Comparison of ENCODE assay signal across 18 cellular contexts in genomic region chr12:50788562-50788961, GRCh38. TPM values are rescaled to one million over a fixed set of nuclear protein-coding genes. Genes with fewer than 3 reads are reported as not detected.
DNase-seq lines count a peak whose midpoint lies in the region; ATAC-seq and TF ChIP-seq lines count a peak whose summit lies in the region.
"Had no signal": no experiment of that assay in that cellular context is flagged by ENCODE, and none has a peak within 500 bp of the region (broad histone marks: within the 10 kb centered on the region; RNA-seq: fewer than 3 reads in every experiment).

No MANE protein-coding gene starts in this region.

- no peak overlapping the region for H3K4me3 Mint-ChIP-seq in WTC11
- H3K4me3 Mint-ChIP-seq in activated naive CD4-positive, alpha-beta T cell treated with anti-CD3 and anti-CD28 coated beads, Interleukin-2, amount 10 ng/mL, durations not matched to agents 7 days and 5 days, result no peak overlapping the region
- H3K4me3 Mint-ChIP-seq: activated naive CD4-positive, alpha-beta T cell treated with anti-CD3 and anti-CD28 coated beads, Interleukin-2, amount 50 U/mL, for 24 hours; stimulated activated memory B cell treated with anti-CD40 and anti-IgM and Interleukin-4, amounts not matched to agents 10 μg/mL and 1 μg/mL and 100 μg/mL, for 72 hours had no signal

- no peak overlapping the region for H3K4me3 ChIP-seq in fibroblast of the aortic adventitia (ENCODE audit: low read depth, low read length)
- H3K4me3 ChIP-seq: upper lobe of left lung had no signal

- DNase-seq in A172 (ENCODE audit: low spot score) (peak; percentile 90), H4 (ENCODE audit: low spot score) (peak; percentile 93), WTC11 (ENCODE audit: low spot score) (no peak), fibroblast of the aortic adventitia (ENCODE audit: low read depth) (peak; percentile 66)
- DNase-seq in activated naive CD4-positive, alpha-beta T cell treated with anti-CD3 and anti-CD28 coated beads, Interleukin-2, amount 10 ng/mL, durations not matched to agents 7 days and 5 days, result no peak
- DNase-seq: activated CD8-positive, alpha-beta memory T cell treated with anti-CD3 and anti-CD28 coated beads, Interleukin-2, amount 50 U/mL, for 4 hours; NCI-H2029; NCI-H526 treated with DMSO at 0.1 percent for 48 hours; upper lobe of left lung had no signal

- TF ChIP-seq CTCF in WTC11 (IDR thresholded peaks at IDR 0.05) (no peak), fibroblast of the aortic adventitia (IDR thresholded peaks at IDR 0.05; ENCODE audit: insufficient read depth, low read length) (no peak)

- no peak for ATAC-seq in WTC11
- ATAC-seq in GM18505 (IDR thresholded peaks at IDR 0.05; ENCODE audit: unreplicated experiment), result no peak
- no peak for ATAC-seq in HG03521 (IDR thresholded peaks at IDR 0.05; ENCODE audit: unreplicated experiment)
- no peak for ATAC-seq in GM18519 (IDR thresholded peaks at IDR 0.05; ENCODE audit: low FRiP score, unreplicated experiment)
- ATAC-seq: stimulated activated memory B cell treated with anti-CD40 and anti-IgM and Interleukin-4, amounts not matched to agents 10 μg/mL and 1 μg/mL and 100 μg/mL, for 72 hours had no signal

- CTCF ChIA-PET in WTC11 (lab: Charles Lee), result interaction anchor here (1.0 kb wide), 1 partner anchor 23 kb away, joined by 4 read pairs; no protein-coding TSS in a partner anchor
- CTCF ChIA-PET in activated naive CD4-positive, alpha-beta T cell treated with anti-CD3 and anti-CD28 coated beads, Interleukin-2, amount 10 ng/mL, durations not matched to agents 7 days and 5 days (lab: Charles Lee), result no interaction called here

- 0 out of 2 replicates have a peak overlapping the region, but pooled peaks have one; percentile 47 for H3K27ac Mint-ChIP-seq in WTC11
- H3K27ac Mint-ChIP-seq in activated naive CD4-positive, alpha-beta T cell treated with anti-CD3 and anti-CD28 coated beads, Interleukin-2, amount 10 ng/mL, durations not matched to agents 7 days and 5 days, result no peak overlapping the region
- H3K27ac Mint-ChIP-seq: activated naive CD4-positive, alpha-beta T cell treated with anti-CD3 and anti-CD28 coated beads, Interleukin-2, amount 50 U/mL, for 24 hours; stimulated activated memory B cell treated with anti-CD40 and anti-IgM and Interleukin-4, amounts not matched to agents 10 μg/mL and 1 μg/mL and 100 μg/mL, for 72 hours had no signal

- TF ChIP-seq POLR2A in GM18505 (IDR thresholded peaks at IDR 0.05; ENCODE audit: borderline replicate concordance, extremely low read depth, insufficient read depth, insufficient read length), result no peak

- POLR2A ChIA-PET in WTC11 (lab: Charles Lee), result no interaction called here

- peaks cover 13% of the 10 kb centered on the region for H3K9me3 Mint-ChIP-seq in WTC11
- H3K9me3 Mint-ChIP-seq in activated naive CD4-positive, alpha-beta T cell treated with anti-CD3 and anti-CD28 coated beads, Interleukin-2, amount 10 ng/mL, durations not matched to agents 7 days and 5 days, result no peaks in the 10 kb centered on the region
- H3K9me3 Mint-ChIP-seq: activated naive CD4-positive, alpha-beta T cell treated with anti-CD3 and anti-CD28 coated beads, Interleukin-2, amount 50 U/mL, for 24 hours had no signal

- H3K36me3 Mint-ChIP-seq in WTC11, result peaks cover 25% of the 10 kb centered on the region
- peaks cover 27% of the 10 kb centered on the region for H3K36me3 Mint-ChIP-seq in activated naive CD4-positive, alpha-beta T cell treated with anti-CD3 and anti-CD28 coated beads, Interleukin-2, amount 10 ng/mL, durations not matched to agents 7 days and 5 days

- H3K27me3 Mint-ChIP-seq in WTC11 (ENCODE audit: low read depth), result no peaks in the 10 kb centered on the region
- H3K27me3 Mint-ChIP-seq in activated naive CD4-positive, alpha-beta T cell treated with anti-CD3 and anti-CD28 coated beads, Interleukin-2, amount 10 ng/mL, durations not matched to agents 7 days and 5 days, result no peaks in the 10 kb centered on the region
- H3K27me3 Mint-ChIP-seq: activated naive CD4-positive, alpha-beta T cell treated with anti-CD3 and anti-CD28 coated beads, Interleukin-2, amount 50 U/mL, for 24 hours; stimulated activated memory B cell treated with anti-CD40 and anti-IgM and Interleukin-4, amounts not matched to agents 10 μg/mL and 1 μg/mL and 100 μg/mL, for 72 hours had no signal

- H3K4me1 Mint-ChIP-seq in WTC11, result 0 out of 2 replicates have a peak, but pooled peaks cover 4% of the 10 kb centered on the region
- peaks cover 11% of the 10 kb centered on the region for H3K4me1 Mint-ChIP-seq in activated naive CD4-positive, alpha-beta T cell treated with anti-CD3 and anti-CD28 coated beads, Interleukin-2, amount 10 ng/mL, durations not matched to agents 7 days and 5 days

TF ChIP-seq in WTC11, 78 proteins besides CTCF, POLR2A, EP300 and RAD21:
- no peak for TF ChIP-seq JAZF1 (CRISPR knock-in tag; IDR thresholded peaks at IDR 0.05)
- peak; percentile 66; the same call in 1 of the 2 replicates for TF ChIP-seq GABPB1 (CRISPR knock-in tag; IDR thresholded peaks at IDR 0.05)

RNA-seq across cellular contexts. Expression of gene ATF1, which starts 24.7 kb away (rescaled TPM):
- 24.3 and 24.8 TPM in 2 replicates for total RNA-seq in A172 (2014; rRNA removed; shearing (Covaris generic))
- total RNA-seq in H4 (2014; rRNA removed; shearing (Covaris generic)), result 21.2 and 33.1 TPM in 2 replicates
- total RNA-seq in WTC11 (2021) (34.6 to 36.6 TPM (median 34.8 TPM) in 3 replicates), fibroblast of the aortic adventitia (ENCODE audit: low replicate concordance) (31.0 and 39.5 TPM in 2 replicates)

RNA-seq across cellular contexts. Expression of gene TMPRSS12, which starts 54.2 kb away (rescaled TPM):
- total RNA-seq in A172 (2014; rRNA removed; shearing (Covaris generic)), result not detected in 2 replicates
- not detected in 2 replicates for total RNA-seq in H4 (2014; rRNA removed; shearing (Covaris generic))
- not detected in 3 replicates for total RNA-seq in WTC11 (2021)
- not detected in 2 replicates for total RNA-seq in fibroblast of the aortic adventitia (ENCODE audit: low replicate concordance)
- total RNA-seq: chondrocyte; H1; lung microvascular endothelial cell; T-helper 1 cell treated with Interleukin-12 subunit alpha and Interleukin-12 subunit beta and Interleukin-4 antibody, amounts not matched to agents 30 ng/mL and 1 ng/mL, for 36 hours; upper lobe of left lung had no signal

Comparison
In these comparisons a context has a peak if more than half of its experiments do, and no peak if none do; other contexts are left out.
1. DNase-seq: peak in A172 (single experiment), H4 (single experiment) and fibroblast of the aortic adventitia (single experiment); none in WTC11 (single experiment) and activated naive CD4-positive, alpha-beta T cell treated with anti-CD3 and anti-CD28 coated beads, Interleukin-2, amount 10 ng/mL, durations not matched to agents 7 days and 5 days (single experiment).